ENCODE assay signal across 13 cellular contexts in the genomic region with DNA sequence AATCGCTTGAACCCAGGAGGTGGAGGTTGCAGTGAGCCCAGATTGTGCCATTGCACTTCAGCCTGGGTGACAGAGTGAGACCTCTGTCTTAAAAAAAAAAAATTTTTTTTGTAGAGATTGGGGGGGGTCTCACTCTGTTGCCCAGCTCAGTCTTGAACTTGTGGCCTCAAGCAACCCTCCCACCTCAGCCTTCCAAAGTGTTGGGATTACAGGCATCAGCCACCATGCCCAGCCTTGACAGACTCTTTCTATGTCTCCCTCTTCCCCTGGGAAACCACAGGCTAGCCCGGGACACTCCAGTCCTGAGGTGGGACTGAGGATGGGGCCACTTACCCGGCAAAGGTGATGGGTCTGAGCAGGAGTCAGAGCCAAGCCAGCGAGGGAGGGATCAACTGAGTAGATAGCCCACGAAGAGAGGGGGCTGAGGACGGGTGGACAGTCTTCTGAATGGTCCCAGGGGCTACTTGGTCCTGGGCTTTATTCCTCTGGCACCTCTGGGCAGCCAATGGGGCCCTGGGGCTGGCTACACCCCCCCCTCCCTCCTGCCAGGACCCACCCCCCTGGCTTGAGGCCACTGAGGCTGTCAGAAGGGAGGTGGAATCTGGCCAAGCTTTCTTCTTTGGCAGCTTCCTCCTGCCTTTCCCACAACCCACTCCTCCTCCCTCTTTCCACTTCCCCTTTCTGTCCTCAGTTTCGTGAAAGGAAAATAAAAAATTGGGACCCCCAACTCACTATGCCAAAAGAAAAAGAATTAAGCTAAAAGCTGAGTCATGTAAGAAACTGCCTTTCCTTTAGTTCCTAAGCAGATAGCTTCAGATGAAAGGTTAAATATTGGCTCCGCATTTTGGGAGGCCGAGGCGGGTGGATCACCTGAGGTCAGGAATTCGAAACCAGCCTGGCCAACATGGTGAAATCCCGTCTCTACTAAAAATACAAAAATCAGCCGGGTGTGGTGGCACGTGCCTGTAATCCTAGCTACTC. TPM values are rescaled to one million over a fixed set of nuclear protein-coding genes. Genes with fewer than 3 reads are reported as not detected.
DNase-seq lines count a peak whose midpoint lies in the region; ATAC-seq, FAIRE-seq and TF ChIP-seq lines count a peak whose summit lies in the region.
"Had no signal": no experiment of that assay in that cellular context is flagged by ENCODE, and none has a peak within 500 bp of the region (broad histone marks: within the 10 kb centered on the region; RNA-seq: fewer than 3 reads in every experiment).

A gene with protein sequence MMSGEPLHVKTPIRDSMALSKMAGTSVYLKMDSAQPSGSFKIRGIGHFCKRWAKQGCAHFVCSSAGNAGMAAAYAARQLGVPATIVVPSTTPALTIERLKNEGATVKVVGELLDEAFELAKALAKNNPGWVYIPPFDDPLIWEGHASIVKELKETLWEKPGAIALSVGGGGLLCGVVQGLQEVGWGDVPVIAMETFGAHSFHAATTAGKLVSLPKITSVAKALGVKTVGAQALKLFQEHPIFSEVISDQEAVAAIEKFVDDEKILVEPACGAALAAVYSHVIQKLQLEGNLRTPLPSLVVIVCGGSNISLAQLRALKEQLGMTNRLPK (minus strand): TSS at position 453 of the 981 bp plus-strand sequence. CDS start 4,179 bp downstream, outside the sequence.

- no peaks in the 10 kb centered on the region for H3K27me3 ChIP-seq in GM12878 (replicated peaks in 1 of 2; ENCODE audit: control insufficient read depth in 2 of 2, insufficient read depth in 2 of 2, low read length in 1 of 2)
- H3K27me3 ChIP-seq in esophagus squamous epithelium: peaks cover 0 to 33% (median 0%) of the 10 kb centered on the region in 4 donors

- H3K79me2 ChIP-seq in GM12878 (ENCODE audit: control insufficient read depth, insufficient read depth, low read length): no peaks in the 10 kb centered on the region

- H2AFZ ChIP-seq in GM12878 (ENCODE audit: control insufficient read depth, low read depth, low read length): no peak within 1 kb of the TSS

- H3K9me3 ChIP-seq in A549 (no peaks in the 10 kb centered on the region), GM12878 (replicated peaks; ENCODE audit: control insufficient read depth, insufficient read depth, low read length) (no peaks in the 10 kb centered on the region), esophagus squamous epithelium (no peaks in the 10 kb centered on the region)

- H3K4me1 ChIP-seq in A549 (peaks cover 11% of the 10 kb centered on the region; the same call in 2 of the 3 replicates), GM12878 (ENCODE audit: control insufficient read depth, insufficient read depth, low read length) (peaks cover 10% of the 10 kb centered on the region; the same call in 1 of the 2 replicates), esophagus squamous epithelium (peaks cover 0 to 8% (median 6%) of the 10 kb centered on the region in 3 donors)

- no TSS peak for BruUV-seq in GM12878 (replicated peaks; lab: Mats Ljungman, UMichigan)

- TF ChIP-seq EP300 in A549 (IDR thresholded peaks at IDR 0.05): no peak
- no peak for TF ChIP-seq EP300 in GM12878 (IDR thresholded peaks at IDR 0.05; ENCODE audit: borderline replicate concordance in 1 of 2, control insufficient read depth in 1 of 2, low read depth in 2 of 2, low read length in 2 of 2)

- RAD21 ChIA-PET in GM12878 (lab: Charles Lee; ENCODE audit: unreplicated experiment): no interaction called here

- H3K4me2 ChIP-seq in A549 (peak within 1 kb of the TSS; percentile 14; the same call in 1 of the 3 replicates), GM12878 (ENCODE audit: control insufficient read depth, insufficient read depth) (no peak within 1 kb of the TSS)

- intact Hi-C loops in GM12878 (cut with micrococcal nuclease; ENCODE audit: unreplicated experiment) (no loop called here), left colon (cut with DNase I, micrococcal nuclease) (no loop called here), esophagus squamous epithelium (cut with DNase I) (no loop called here)

- H3K4me3 ChIP-seq in A549 (no peak within 1 kb of the TSS), GM12878 (no peak within 1 kb of the TSS), esophagus squamous epithelium (no peak within 1 kb of the TSS)

- H3K27ac ChIP-seq in A549: peak within 1 kb of the TSS in 1 of 2 experiments; percentile 65; a peak in 3 of 6 replicates
- H3K27ac ChIP-seq in GM12878 (ENCODE audit: control insufficient read depth, insufficient read depth): no peak within 1 kb of the TSS
- no peak within 1 kb of the TSS for H3K27ac ChIP-seq in esophagus squamous epithelium
- H3K27ac ChIP-seq: C4-2B had no signal

- no peaks in the 10 kb centered on the region for H4K20me1 ChIP-seq in GM12878 (ENCODE audit: control insufficient read depth, insufficient read depth)

- no peak for DNase-seq in A549 (ENCODE audit: low read depth in 1 of 2, low spot score in 1 of 2)
- DNase-seq in MV-4-11 (lab: John Stamatoyannopoulos, UW): peak; percentile 66
- no peak for DNase-seq in GM12878 (ENCODE audit: low read depth, low spot score)
- peak; percentile 36 to 39 for DNase-seq in left colon
- DNase-seq in T-helper 2 cell: no peak
- DNase-seq in esophagus squamous epithelium (lab: John Stamatoyannopoulos, UW): no peak
- no peak for DNase-seq in COLO668 (lab: John Stamatoyannopoulos, UW; ENCODE audit: unreplicated experiment)
- DNase-seq: activated CD4-positive, CD25-positive, alpha-beta regulatory T cell; effector CD4-positive, alpha-beta T cell had no signal

- SMC1A ChIA-PET in GM12878 (lab: Charles Lee; ENCODE audit: uncharacterized antibody, unreplicated experiment): no interaction called here

- ATAC-seq in A549 (peak in 1 of 2 experiments; percentile 65; a peak in 3 of 6 replicates), GM12878 (no peak), left colon (peak; percentile 49), HG02798 (IDR thresholded peaks at IDR 0.05; ENCODE audit: poor library complexity, unreplicated experiment) (no peak)

- no peak for FAIRE-seq in A549 (lab: Jason Lieb, UNC)
- no peak for FAIRE-seq in GM12878 (lab: Jason Lieb, UNC)

- H3K9ac ChIP-seq in GM12878 (ENCODE audit: control insufficient read depth, insufficient read depth, low read length): no peak within 1 kb of the TSS

- H3K36me3 ChIP-seq in GM12878 (ENCODE audit: control insufficient read depth in 2 of 2, insufficient read depth in 2 of 2, low read length in 1 of 2) (no peaks in the 10 kb centered on the region), esophagus squamous epithelium (no peaks in the 10 kb centered on the region)

- POLR2A ChIA-PET in A549 (lab: Yijun Ruan, JAX) (no interaction called here), GM12878 (lab: Charles Lee) (no interaction called here)

- 61% methylated on average over 14 of the region's 14 CpGs for WGBS in A549 (ENCODE audit: missing lambda C conversion rate)
- 35% methylated on average over 14 of the region's 14 CpGs for WGBS in GM12878 (ENCODE audit: insufficient coverage, insufficient replicate concordance, low lambda C conversion rate, missing lambda C conversion rate)
- WGBS in esophagus squamous epithelium, 2 donors: 29 to 43% methylated on average over 9 to 10 of the region's 14 CpGs

- in situ Hi-C loops in GM12878 (cut with MboI): no loop called here

- CTCF ChIA-PET in A549 (lab: Yijun Ruan, JAX): interaction anchor here (4.6 kb wide), 1 partner anchor 21 kb away, joined by 16 read pairs; no protein-coding TSS in a partner anchor
- CTCF ChIA-PET in GM12878 (lab: Yijun Ruan, JAX): interaction anchor here (0.7 to 1.3 kb wide), 3 partner anchors 17 to 92 kb away, joined by 3 to 4 read pairs (median 3); no protein-coding TSS in a partner anchor

- TF ChIP-seq RAD21 in A549 (conservative IDR thresholded peaks at IDR 0.05 in 1 of 2, IDR thresholded peaks at IDR 0.05 in 1 of 2): no peak
- no peak for TF ChIP-seq RAD21 in GM12878 (IDR thresholded peaks at IDR 0.05; ENCODE audit: insufficient read depth, low read depth, low read length)

- TF ChIP-seq CTCF in A549 (IDR thresholded peaks at IDR 0.05) (no peak), GM12878 (IDR thresholded peaks at IDR 0.05 in 2 of 3, conservative IDR thresholded peaks at IDR 0.05 in 1 of 3; ENCODE audit: control insufficient read depth in 2 of 3, extremely low read depth in 1 of 3, insufficient read depth in 1 of 3, low read depth in 3 of 3, low read length in 3 of 3) (no peak), esophagus squamous epithelium (IDR thresholded peaks at IDR 0.05) (no peak)

- TF ChIP-seq POLR2A in A549 (IDR thresholded peaks at IDR 0.05; ENCODE audit: low read length) (no peak), GM12878 (IDR thresholded peaks at IDR 0.05; ENCODE audit: low read depth, low read length) (no peak), esophagus squamous epithelium (IDR thresholded peaks at IDR 0.05) (no peak)

TF ChIP-seq in A549, 52 proteins besides CTCF, POLR2A, EP300 and RAD21:
- TF ChIP-seq MAFK (IDR thresholded peaks at IDR 0.05; ENCODE audit: partially characterized antibody): peak; percentile 28
- no peak for TF ChIP-seq HEYL (CRISPR knock-in tag; IDR thresholded peaks at IDR 0.05)

TF ChIP-seq in GM12878, 131 proteins besides CTCF, POLR2A, EP300 and RAD21 (continues in another document):
- no peak for TF ChIP-seq TAF1 (IDR thresholded peaks at IDR 0.05; ENCODE audit: borderline replicate concordance, low read depth, low read length)

RNA-seq across cellular contexts. Expression of the gene that starts here (rescaled TPM):
- polyA plus RNA-seq in A549 (2011; rRNA removed): 3.7 and 3.9 TPM in 2 replicates
- polyA plus RNA-seq in A549 (2012; cell fraction: cytosol; rRNA removed): 6.4 and 8.1 TPM in 2 replicates
- 10.0 and 10.8 TPM in 2 replicates for polyA plus RNA-seq in A549 (2012; cell fraction: nucleus; rRNA removed)
- polyA plus RNA-seq in A549 (2017; fragmentation: RNase III; extraction: RNeasy Plus Mini Kit Qiagen cat#74134 plus additional on column Dnase treatment): 5.4 to 7.3 TPM (median 6.5 TPM) in 3 replicates
- 3.8 and 4.2 TPM in 2 replicates for polyA minus RNA-seq in A549 (2011; rRNA and poly(A)+ RNA removed)
- not detected in 2 replicates for total RNA-seq in GM12878 (2013; cell fraction: nucleolus; rRNA removed)
- total RNA-seq in GM12878 (2014; rRNA removed): not detected in 2 replicates
- total RNA-seq in GM12878 (2014; rRNA removed; fragmentation: Illumina TruSeq; extraction: Trizol): not detected in 2 replicates
- 0.18 TPM in 1 of 2 replicates, not detected in the other for total RNA-seq in GM12878 (2021)
- not detected for polyA plus RNA-seq in GM12878 (2011; ENCODE audit: low read depth)
- polyA plus RNA-seq in GM12878 (2011; rRNA removed): not detected in 2 replicates
- polyA plus RNA-seq in GM12878 (2011; cell fraction: cytosol; rRNA removed): not detected in 2 replicates
- polyA plus RNA-seq in GM12878 (2011; cell fraction: nucleus; rRNA removed): not detected in 2 replicates
- polyA plus RNA-seq in GM12878 (2012): 0.07 and 0.12 TPM in 2 replicates
- not detected in 2 replicates for polyA plus RNA-seq in GM12878 (2014; fragmentation: Illumina TruSeq; extraction: Trizol)
- polyA plus RNA-seq in GM12878 (2014; fragmentation: Nextera tagmentation; extraction: Ambion mirVana): not detected
- not detected in 2 replicates for polyA plus RNA-seq in GM12878 (2014; rRNA removed)
- not detected for polyA plus RNA-seq in GM12878 (2016; fragmentation: Nextera tagmentation; extraction: Ambion mirVana)
- not detected in 2 replicates for polyA minus RNA-seq in GM12878 (2011; rRNA and poly(A)+ RNA removed)
- not detected in 2 replicates for polyA minus RNA-seq in GM12878 (2011; cell fraction: cytosol; rRNA and poly(A)+ RNA removed)
- polyA minus RNA-seq in GM12878 (2011; cell fraction: nucleus; rRNA and poly(A)+ RNA removed): not detected in 2 replicates
- 1 to 10 TPM in 1 of 2 donors, under 1 TPM in 1; 0.76 to 4.7 TPM for total RNA-seq in left colon
- total RNA-seq in esophagus squamous epithelium: under 1 TPM in 1 of 4 donors, not detected in 3; 0.76 TPM
- total RNA-seq: progenitor cell of endocrine pancreas, urinary bladder had no signal

Comparison
In these comparisons a context has a peak if more than half of its experiments do, and no peak if none do; other contexts are left out.
1. RNA of the gene that starts here (polyA plus RNA-seq): 3.7 to 10.8 TPM in A549; 0.07 to 0.12 TPM in GM12878; every median in the first group is over 4 times any median in the second.
2. DNase-seq: peak in MV-4-11 (single experiment) and left colon (2 of 2); none in A549 (0 of 2), GM12878 (single experiment), T-helper 2 cell (0 of 5), esophagus squamous epithelium (single experiment) and COLO668 (single experiment).